In the genomic region with DNA sequence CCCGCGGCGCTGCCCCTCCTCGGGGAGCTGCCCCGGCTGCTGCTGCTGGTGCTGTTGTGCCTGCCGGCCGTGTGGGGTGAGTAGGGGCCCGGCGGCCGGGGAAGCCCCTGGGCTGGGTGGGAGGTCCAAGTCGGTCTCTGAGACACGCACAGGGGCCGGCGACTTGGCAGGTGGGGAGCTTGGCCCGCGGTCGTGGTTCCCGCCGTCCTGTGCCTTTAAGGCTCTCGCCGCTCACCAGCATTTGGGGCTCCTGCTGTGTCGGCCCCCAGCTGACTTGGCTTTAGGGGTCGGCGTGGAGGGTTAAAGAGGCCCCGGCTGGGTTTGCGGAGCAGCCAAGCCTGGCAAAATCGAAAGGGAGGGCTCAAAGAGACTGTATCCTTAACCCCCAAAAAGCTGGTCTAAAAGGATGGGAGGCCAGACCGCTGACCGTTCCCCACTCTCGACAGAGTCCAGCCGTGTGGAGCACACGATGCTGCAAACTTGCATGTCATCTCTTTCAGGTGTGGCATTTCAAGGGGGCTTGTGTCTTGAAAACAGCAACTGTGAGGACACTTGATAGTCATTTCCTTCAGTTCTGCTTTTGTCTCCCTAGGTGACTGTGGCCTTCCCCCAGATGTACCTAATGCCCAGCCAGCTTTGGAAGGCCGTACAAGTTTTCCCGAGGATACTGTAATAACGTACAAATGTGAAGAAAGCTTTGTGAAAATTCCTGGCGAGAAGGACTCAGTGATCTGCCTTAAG, we compare ENCODE assay signal across 8 cellular contexts. TPM values are rescaled to one million over a fixed set of nuclear protein-coding genes. Genes with fewer than 3 reads are reported as not detected.
DNase-seq lines count a peak whose midpoint lies in the region; ATAC-seq lines count a peak whose summit lies in the region.

No MANE protein-coding gene starts in this region.

- H3K27me3 Mint-ChIP-seq in stimulated activated naive CD8-positive, alpha-beta T cell treated with anti-CD3 and anti-CD28 coated beads, Interleukin-15, Interleukin-2, amounts not matched to agents 100 ng/mL and 50 ng/mL, for 24 hours = no peaks in the 10 kb centered on the region

- H3K9me3 Mint-ChIP-seq in stimulated activated naive CD8-positive, alpha-beta T cell treated with anti-CD3 and anti-CD28 coated beads, Interleukin-15, Interleukin-2, amounts not matched to agents 100 ng/mL and 50 ng/mL, for 24 hours = no peaks in the 10 kb centered on the region

- peak overlapping the region; percentile 93 for H3K4me3 Mint-ChIP-seq in stimulated activated naive CD8-positive, alpha-beta T cell treated with anti-CD3 and anti-CD28 coated beads, Interleukin-15, Interleukin-2, amounts not matched to agents 100 ng/mL and 50 ng/mL, for 24 hours

- H3K27ac ChIP-seq in KOPT-K1 (ENCODE audit: low read depth, low read length, poor library complexity, severe bottlenecking) = peak overlapping the region; percentile 72
- H3K27ac ChIP-seq in adipose tissue (ENCODE audit: low read depth, low read length) = peak overlapping the region; percentile 90

- peaks cover 48% of the 10 kb centered on the region for H3K4me1 Mint-ChIP-seq in stimulated activated naive CD8-positive, alpha-beta T cell treated with anti-CD3 and anti-CD28 coated beads, Interleukin-15, Interleukin-2, amounts not matched to agents 100 ng/mL and 50 ng/mL, for 24 hours (ENCODE audit: low read depth)

- ATAC-seq in stimulated activated naive CD8-positive, alpha-beta T cell treated with anti-CD3 and anti-CD28 coated beads, Interleukin-15, Interleukin-2, amounts not matched to agents 100 U/mL and 50 U/mL, for 24 hours = no peak
- no peak for ATAC-seq in GM19023 (IDR thresholded peaks at IDR 0.05; ENCODE audit: unreplicated experiment)

- H3K36me3 ChIP-seq in KOPT-K1 (ENCODE audit: insufficient read depth, low read length) = peaks cover 3% of the 10 kb centered on the region

- 0 to 1% (median 1%) methylated on average over 36 of the region's 36 CpGs for WGBS in adipose tissue, 3 donors

- H3K27ac Mint-ChIP-seq in stimulated activated naive CD8-positive, alpha-beta T cell treated with anti-CD3 and anti-CD28 coated beads, Interleukin-15, Interleukin-2, amounts not matched to agents 100 ng/mL and 50 ng/mL, for 24 hours = peak overlapping the region; percentile 99

- H3K36me3 Mint-ChIP-seq in stimulated activated naive CD8-positive, alpha-beta T cell treated with anti-CD3 and anti-CD28 coated beads, Interleukin-15, Interleukin-2, amounts not matched to agents 100 ng/mL and 50 ng/mL, for 24 hours (ENCODE audit: low read depth) = peaks cover 45% of the 10 kb centered on the region

- H3K4me3 ChIP-seq in skeletal muscle cell (ENCODE audit: low read depth, low read length) = peak overlapping the region; percentile 78

- no peak for DNase-seq in stimulated activated naive CD8-positive, alpha-beta T cell treated with anti-CD3 and anti-CD28 coated beads, Interleukin-15, Interleukin-2, amounts not matched to agents 100 U/mL and 50 U/mL, for 24 hours
- DNase-seq in hippocampal formation (lab: John Stamatoyannopoulos, UW) = peak; percentile 68 to 73
- no peak for DNase-seq in skeletal muscle cell (ENCODE audit: low read depth)
- no peak for DNase-seq in iPS-NIHi11 (ENCODE audit: low spot score)

- H3K9me3 ChIP-seq in KOPT-K1 (ENCODE audit: insufficient read depth, low read length, poor library complexity, severe bottlenecking) = no peaks in the 10 kb centered on the region

RNA-seq across cellular contexts. Expression of gene CD55, which starts 0.5 kb away (rescaled TPM):
- 10 to 100 TPM; 13.0 to 96.0 (median 27.9) TPM for polyA plus RNA-seq in adipose tissue

Comparison
In these comparisons a context has a peak if more than half of its experiments do, and no peak if none do; other contexts are left out.
1. DNase-seq: peak in hippocampal formation (2 of 2); none in stimulated activated naive CD8-positive, alpha-beta T cell treated with anti-CD3 and anti-CD28 coated beads, Interleukin-15, Interleukin-2, amounts not matched to agents 100 U/mL and 50 U/mL, for 24 hours (single experiment), skeletal muscle cell (single experiment) and iPS-NIHi11 (single experiment).